ENCODE assay signal across 1 cellular context in the genomic region with DNA sequence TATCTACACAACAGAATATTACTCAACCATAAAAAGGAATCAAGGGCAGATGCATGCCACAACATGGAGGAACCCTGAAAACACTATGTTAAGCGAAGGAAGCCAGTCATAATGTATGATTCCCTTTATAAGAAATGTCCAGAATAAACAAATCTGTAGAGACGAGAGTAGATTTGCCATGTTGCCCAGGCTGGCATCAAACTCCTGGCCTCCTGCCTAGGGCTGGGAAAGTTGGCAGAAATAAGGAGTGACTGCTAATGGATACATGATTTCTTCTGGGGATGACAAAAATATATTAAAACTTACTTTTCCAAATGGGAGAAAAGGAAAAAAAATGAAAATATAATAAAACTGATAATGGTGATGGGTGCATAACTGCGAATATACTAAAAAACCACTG.
TF ChIP-seq lines count a peak whose summit lies in the region.

No MANE protein-coding gene starts in this region.

TF ChIP-seq in IMR-90, 13 proteins besides CTCF, POLR2A, EP300 and RAD21:
- TF ChIP-seq, protein P1, sequence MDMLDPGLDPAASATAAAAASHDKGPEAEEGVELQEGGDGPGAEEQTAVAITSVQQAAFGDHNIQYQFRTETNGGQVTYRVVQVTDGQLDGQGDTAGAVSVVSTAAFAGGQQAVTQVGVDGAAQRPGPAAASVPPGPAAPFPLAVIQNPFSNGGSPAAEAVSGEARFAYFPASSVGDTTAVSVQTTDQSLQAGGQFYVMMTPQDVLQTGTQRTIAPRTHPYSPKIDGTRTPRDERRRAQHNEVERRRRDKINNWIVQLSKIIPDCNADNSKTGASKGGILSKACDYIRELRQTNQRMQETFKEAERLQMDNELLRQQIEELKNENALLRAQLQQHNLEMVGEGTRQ (IDR thresholded peaks at IDR 0.05; ENCODE audit: low read depth, low read length): no peak
- TF ChIP-seq MAZ (IDR thresholded peaks at IDR 0.05; ENCODE audit: borderline replicate concordance, low read depth, low read length) (no peak), CHD1 (IDR thresholded peaks at IDR 0.05; ENCODE audit: low read depth, low read length) (no peak), CEBPB (IDR thresholded peaks at IDR 0.05; ENCODE audit: low read depth, low read length) (no peak)
